11 cellular contexts compared by ENCODE assay signal in genomic region chr7:128792471-128793183, GRCh38. TPM values are rescaled to one million over a fixed set of nuclear protein-coding genes. Genes with fewer than 3 reads are reported as not detected.
DNase-seq lines count a peak whose midpoint lies in the region; ATAC-seq, FAIRE-seq and TF ChIP-seq lines count a peak whose summit lies in the region.
"Had no signal": no experiment of that assay in that cellular context is flagged by ENCODE, and none has a peak within 500 bp of the region (broad histone marks: within the 10 kb centered on the region; RNA-seq: fewer than 3 reads in every experiment).

No MANE protein-coding gene starts in this region.

- peak overlapping the region; percentile 62 for H2AFZ ChIP-seq in K562 (ENCODE audit: low read depth, low read length)

- intact Hi-C loops in K562 (cut with micrococcal nuclease) = loop anchor here (2.0 to 5.0 kb wide), 2 partner anchors 40 to 90 kb away; no protein-coding TSS in a partner anchor
- intact Hi-C loops in aorta (cut with DNase I) = loop anchor here (5.0 kb wide), 2 partner anchors 35 to 55 kb away; partner anchors contain the start of gene CALU (in 1 of the 2)

- no peak overlapping the region for H3K9ac ChIP-seq in HUES6 (ENCODE audit: low read length)
- peak overlapping the region; percentile 19 to 97 for H3K9ac ChIP-seq in K562 (ENCODE audit: insufficient read depth in 1 of 2, low read depth in 2 of 2, low read length in 2 of 2)

- H3K4me3 Mint-ChIP-seq in natural killer cell treated with Interleukin-12 subunit alpha and Interleukin-12 subunit beta and Interleukin-15 and Interleukin-18, amount 100 ng/mL, for 72 hours = peak overlapping the region; percentile 85

- peak; percentile 44 for FAIRE-seq in K562 (lab: Jason Lieb, UNC)
- FAIRE-seq: GM12891 had no signal

- TSS peak; percentile 59 for BruUV-seq in K562 (replicated peaks; lab: Mats Ljungman, UMichigan)

- no peaks in the 10 kb centered on the region for H3K9me3 ChIP-seq in HUES6 (ENCODE audit: control insufficient read depth, insufficient read depth, low read depth, low read length)
- H3K9me3 ChIP-seq in K562 (replicated peaks; ENCODE audit: control insufficient read depth, insufficient read depth, low read depth, low read length) = no peaks in the 10 kb centered on the region
- H3K9me3 ChIP-seq in aorta (ENCODE audit: control insufficient read depth, low read length) = no peaks in the 10 kb centered on the region

- CTCF ChIA-PET in K562 (lab: Yijun Ruan, JAX; ENCODE audit: low intra/inter-chr PET ratio) = no interaction called here

- DNase-seq in COR-L47 (lab: John Stamatoyannopoulos, UW) (peak; percentile 4), K562 (ENCODE audit: extremely low read depth in 1 of 4, low spot score in 3 of 4) (peak in 3 of 4 experiments; percentile 52 to 68 (median 67)), aorta (no peak), NOMO-1 (lab: John Stamatoyannopoulos, UW; ENCODE audit: unreplicated experiment in 2 of 2) (no peak)
- no peak for DNase-seq in natural killer cell treated with Interleukin-12 subunit alpha and Interleukin-12 subunit beta and Interleukin-15 and Interleukin-18, amount 100 ng/mL, for 72 hours (ENCODE audit: low spot score)
- DNase-seq: activated CD4-positive, CD25-positive, alpha-beta regulatory T cell; NCI-H2029 had no signal

- H3K36me3 ChIP-seq in HUES6 (ENCODE audit: control insufficient read depth, insufficient read depth, low read length) (peaks cover 18% of the 10 kb centered on the region), K562 (ENCODE audit: control insufficient read depth, insufficient read depth, low read length) (peaks cover 17% of the 10 kb centered on the region; the same call in 2 of the 3 replicates), aorta (ENCODE audit: control insufficient read depth in 1 of 2, insufficient read depth in 2 of 2, low read length in 1 of 2) (no peaks in the 10 kb centered on the region)

- no peaks in the 10 kb centered on the region for H4K20me1 ChIP-seq in K562 (replicated peaks; ENCODE audit: control insufficient read depth, insufficient read depth, low read length)

- ATAC-seq in K562 (peak; percentile 13), aorta (ENCODE audit: low FRiP score) (no peak), HG02981 (IDR thresholded peaks at IDR 0.05; ENCODE audit: unreplicated experiment) (no peak)
- no peak for ATAC-seq in natural killer cell treated with Interleukin-12 subunit alpha and Interleukin-12 subunit beta and Interleukin-15 and Interleukin-18, amount 100 ng/mL, for 72 hours

- 24% methylated on average over 10 of the region's 10 CpGs for WGBS in K562 (ENCODE audit: insufficient coverage, low coverage, missing lambda C conversion rate)
- 59 to 64% methylated on average over 10 of the region's 10 CpGs for WGBS in aorta, 2 donors

- peaks cover 10% of the 10 kb centered on the region; the same call in 1 of the 2 replicates for H3K4me1 ChIP-seq in HUES6 (ENCODE audit: control insufficient read depth, insufficient read depth, low read length)
- H3K4me1 ChIP-seq in K562 (replicated peaks in 1 of 2; ENCODE audit: control insufficient read depth in 2 of 2, insufficient read depth in 2 of 2, low read length in 2 of 2) = peaks cover 18 to 46% of the 10 kb centered on the region in 2 experiments
- H3K4me1 ChIP-seq in aorta (ENCODE audit: control insufficient read depth in 1 of 2, insufficient read depth in 2 of 2, low read length in 2 of 2) = no peaks in the 10 kb centered on the region

- no peaks in the 10 kb centered on the region for H3K36me3 Mint-ChIP-seq in natural killer cell treated with Interleukin-12 subunit alpha and Interleukin-12 subunit beta and Interleukin-15 and Interleukin-18, amount 100 ng/mL, for 72 hours

- H3K9me3 Mint-ChIP-seq in natural killer cell treated with Interleukin-12 subunit alpha and Interleukin-12 subunit beta and Interleukin-15 and Interleukin-18, amount 100 ng/mL, for 72 hours = no peaks in the 10 kb centered on the region

- H3K27ac ChIP-seq in HUES6 (ENCODE audit: low read depth, low read length) (no peak overlapping the region), K562 (ENCODE audit: extremely low read depth, low read depth, low read length) (peak overlapping the region; percentile 12; the same call in 1 of the 3 replicates), aorta (ENCODE audit: low read depth in 1 of 2, low read length in 2 of 2) (no peak overlapping the region)

- in situ Hi-C loops in K562 (cut with MboI) = no loop called here

- H3K4me2 ChIP-seq in K562 (ENCODE audit: insufficient read depth, low read length) = peak overlapping the region; percentile 25

- H3K27me3 Mint-ChIP-seq in natural killer cell treated with Interleukin-12 subunit alpha and Interleukin-12 subunit beta and Interleukin-15 and Interleukin-18, amount 100 ng/mL, for 72 hours = no peaks in the 10 kb centered on the region

- H3K27ac Mint-ChIP-seq in natural killer cell treated with Interleukin-12 subunit alpha and Interleukin-12 subunit beta and Interleukin-15 and Interleukin-18, amount 100 ng/mL, for 72 hours = no peak overlapping the region

- peaks cover 4 to 7% of the 10 kb centered on the region in 2 donors for H3K4me1 Mint-ChIP-seq in natural killer cell treated with Interleukin-12 subunit alpha and Interleukin-12 subunit beta and Interleukin-15 and Interleukin-18, amount 100 ng/mL, for 72 hours (ENCODE audit: low read depth in 2 of 2)

- TF ChIP-seq RAD21 in K562 (CRISPR knock-in tag; conservative IDR thresholded peaks at IDR 0.05 in 1 of 2, IDR thresholded peaks at IDR 0.05 in 1 of 2) = 0 out of 4 replicates have a peak, but pooled peaks of 1 of the 2 experiments have one; percentile 13

- 0 out of 6 replicates have a peak, but pooled peaks of 1 of the 3 experiments have one; percentile 15 for TF ChIP-seq CTCF in K562 (IDR thresholded peaks at IDR 0.05 in 2 of 3, conservative IDR thresholded peaks at IDR 0.05 in 1 of 3; ENCODE audit: insufficient read depth in 2 of 3, low read depth in 1 of 3, low read length in 3 of 3)

- TF ChIP-seq POLR2A in K562 (conservative IDR thresholded peaks at IDR 0.05) = no peak

- no peaks in the 10 kb centered on the region for H3K9me1 ChIP-seq in K562 (ENCODE audit: control insufficient read depth, insufficient read depth, low read length)

- H3K79me2 ChIP-seq in K562 (ENCODE audit: control insufficient read depth, insufficient read depth, low read length) = peaks cover 9% of the 10 kb centered on the region; the same call in 2 of the 3 replicates

- peak overlapping the region; percentile 98 for H3K4me3 ChIP-seq in HUES6 (ENCODE audit: low read depth, low read length)
- no peak overlapping the region for H3K4me3 ChIP-seq in K562
- H3K4me3 ChIP-seq in aorta (ENCODE audit: low read length in 2 of 2) = no peak overlapping the region

- TF ChIP-seq EP300 in K562 (IDR thresholded peaks at IDR 0.05; ENCODE audit: low read length) = no peak

- H3K27me3 ChIP-seq in HUES6 (ENCODE audit: control insufficient read depth, insufficient read depth, low read length) = 0 out of 2 replicates have a peak, but pooled peaks cover 10% of the 10 kb centered on the region
- H3K27me3 ChIP-seq in K562 (ENCODE audit: control insufficient read depth in 2 of 2, insufficient read depth in 2 of 2, low read length in 2 of 2) = no peaks in the 10 kb centered on the region
- H3K27me3 ChIP-seq in aorta (ENCODE audit: control insufficient read depth in 1 of 2, insufficient read depth in 2 of 2, low read length in 1 of 2) = no peaks in the 10 kb centered on the region

- POLR2A ChIA-PET in K562 (lab: Yijun Ruan, JAX) = interaction anchor here (0.7 to 2.1 kb wide), 7 partner anchors 9 to 231 kb away, joined by 3 to 7 read pairs (median 5); no protein-coding TSS in a partner anchor

RNA-seq across cellular contexts. Expression of gene CCDC136, which starts 0.9 kb away (rescaled TPM):
- total RNA-seq in K562 (2011; cell fraction: chromatin; rRNA removed; ENCODE audit: low replicate concordance) = 153 and 165 TPM in 2 replicates
- 88.4 and 89.7 TPM in 2 replicates for total RNA-seq in K562 (2011; cell fraction: nucleolus; rRNA removed)
- total RNA-seq in K562 (2011; cell fraction: nucleoplasm; rRNA removed) = 120 and 159 TPM in 2 replicates
- total RNA-seq in K562 (2014; rRNA removed) = 17.0 and 23.5 TPM in 2 replicates
- 15.3 and 18.8 TPM in 2 replicates for total RNA-seq in K562 (2014; rRNA removed; fragmentation: Illumina TruSeq; extraction: Trizol)
- 27.6 and 28.7 TPM in 2 replicates for total RNA-seq in K562 (2015; rRNA removed; fragmentation: Illumina TruSeq; extraction: Trizol)
- total RNA-seq in K562 (2021) = 23.7 and 26.5 TPM in 2 replicates
- 40.2 and 45.0 TPM in 2 replicates for polyA plus RNA-seq in K562 (2011; rRNA removed)
- polyA plus RNA-seq in K562 (2011; cell fraction: cytosol; rRNA removed) = 12.2 and 20.3 TPM in 2 replicates
- polyA plus RNA-seq in K562 (2011; cell fraction: nucleus; rRNA removed) = 165 and 172 TPM in 2 replicates
- polyA plus RNA-seq in K562 (2012) = 30.6 and 53.3 TPM in 2 replicates
- 23.5 and 26.9 TPM in 2 replicates for polyA plus RNA-seq in K562 (2014; fragmentation: Illumina TruSeq; extraction: Trizol)
- polyA plus RNA-seq in K562 (2014; fragmentation: Nextera tagmentation; extraction: Ambion mirVana) = 1 to 10 TPM; 2.4 TPM
- polyA plus RNA-seq in K562 (2014; rRNA removed) = 34.8 and 40.8 TPM in 2 replicates
- 31.9 and 36.9 TPM in 2 replicates for polyA minus RNA-seq in K562 (2011; rRNA and poly(A)+ RNA removed)
- 9.3 and 17.3 TPM in 2 replicates for polyA minus RNA-seq in K562 (2011; cell fraction: cytosol; rRNA and poly(A)+ RNA removed)
- 47.4 and 54.8 TPM in 2 replicates for polyA minus RNA-seq in K562 (2011; cell fraction: nucleus; rRNA and poly(A)+ RNA removed)
- total RNA-seq in natural killer cell treated with Interleukin-12 subunit alpha and Interleukin-12 subunit beta and Interleukin-15 and Interleukin-18, amount 100 ng/mL, for 72 hours = 10 to 100 TPM; 15.1 to 23.8 TPM
- 10 to 100 TPM; 18.3 to 29.5 TPM for total RNA-seq in aorta
- polyA plus RNA-seq in aorta = 1 to 10 TPM; 7.5 to 8.9 TPM

RNA-seq across cellular contexts. Expression of gene OPN1SW, which starts 17.0 kb away (rescaled TPM):
- total RNA-seq in K562 (2011; cell fraction: chromatin; rRNA removed; ENCODE audit: low replicate concordance) = not detected in 2 replicates
- not detected in 2 replicates for total RNA-seq in K562 (2011; cell fraction: nucleolus; rRNA removed)
- not detected in 2 replicates for total RNA-seq in K562 (2011; cell fraction: nucleoplasm; rRNA removed)
- total RNA-seq in K562 (2014; rRNA removed) (not detected in 2 replicates), K562 (2014; rRNA removed; fragmentation: Illumina TruSeq; extraction: Trizol) (not detected in 2 replicates), K562 (2015; rRNA removed; fragmentation: Illumina TruSeq; extraction: Trizol) (not detected in 2 replicates), K562 (2021) (not detected in 2 replicates), aorta (not detected)
- polyA plus RNA-seq in K562 (2011; rRNA removed) (not detected in 2 replicates), K562 (2014; fragmentation: Illumina TruSeq; extraction: Trizol) (not detected in 2 replicates), K562 (2014; fragmentation: Nextera tagmentation; extraction: Ambion mirVana) (1 to 10 TPM in 1 of 2 experiments, under 1 TPM in 1; 0.84 to 1.0 TPM), K562 (2014; rRNA removed) (not detected in 2 replicates), aorta (not detected)
- not detected in 2 replicates for polyA plus RNA-seq in K562 (2011; cell fraction: cytosol; rRNA removed)
- polyA plus RNA-seq in K562 (2011; cell fraction: nucleus; rRNA removed) = not detected in 2 replicates
- polyA plus RNA-seq in K562 (2012) = 0.09 and 0.24 TPM in 2 replicates
- polyA minus RNA-seq in K562 (2011; rRNA and poly(A)+ RNA removed) = not detected in 2 replicates
- not detected in 2 replicates for polyA minus RNA-seq in K562 (2011; cell fraction: cytosol; rRNA and poly(A)+ RNA removed)
- polyA minus RNA-seq in K562 (2011; cell fraction: nucleus; rRNA and poly(A)+ RNA removed) = not detected in 2 replicates
- not detected for total RNA-seq in natural killer cell treated with Interleukin-12 subunit alpha and Interleukin-12 subunit beta and Interleukin-15 and Interleukin-18, amount 100 ng/mL, for 72 hours
- total RNA-seq: liver had no signal

RNA-seq across cellular contexts. Expression of gene FLNC, which starts 37.6 kb away (rescaled TPM):
- total RNA-seq in K562 (2011; cell fraction: chromatin; rRNA removed; ENCODE audit: low replicate concordance) = 62.5 and 206 TPM in 2 replicates
- 132 and 134 TPM in 2 replicates for total RNA-seq in K562 (2011; cell fraction: nucleolus; rRNA removed)
- total RNA-seq in K562 (2011; cell fraction: nucleoplasm; rRNA removed) = 72.1 and 81.0 TPM in 2 replicates
- 60.7 and 94.5 TPM in 2 replicates for total RNA-seq in K562 (2014; rRNA removed)
- 11.4 and 18.2 TPM in 2 replicates for total RNA-seq in K562 (2014; rRNA removed; fragmentation: Illumina TruSeq; extraction: Trizol)
- 28.8 and 33.3 TPM in 2 replicates for total RNA-seq in K562 (2015; rRNA removed; fragmentation: Illumina TruSeq; extraction: Trizol)
- total RNA-seq in K562 (2021) = 148 and 155 TPM in 2 replicates
- 10.3 and 11.4 TPM in 2 replicates for polyA plus RNA-seq in K562 (2011; rRNA removed)
- polyA plus RNA-seq in K562 (2011; cell fraction: cytosol; rRNA removed) = 11.4 and 26.8 TPM in 2 replicates
- polyA plus RNA-seq in K562 (2011; cell fraction: nucleus; rRNA removed) = 58.5 and 126 TPM in 2 replicates
- polyA plus RNA-seq in K562 (2012) = 66.6 and 106 TPM in 2 replicates
- 32.8 and 55.3 TPM in 2 replicates for polyA plus RNA-seq in K562 (2014; fragmentation: Illumina TruSeq; extraction: Trizol)
- 1 to 10 TPM in 1 of 2 experiments, under 1 TPM in 1; 0.90 to 1.1 TPM for polyA plus RNA-seq in K562 (2014; fragmentation: Nextera tagmentation; extraction: Ambion mirVana)
- 29.0 and 34.7 TPM in 2 replicates for polyA plus RNA-seq in K562 (2014; rRNA removed)
- polyA minus RNA-seq in K562 (2011; rRNA and poly(A)+ RNA removed) = 15.1 and 41.9 TPM in 2 replicates
- 127 and 146 TPM in 2 replicates for polyA minus RNA-seq in K562 (2011; cell fraction: cytosol; rRNA and poly(A)+ RNA removed)
- 53.1 and 53.6 TPM in 2 replicates for polyA minus RNA-seq in K562 (2011; cell fraction: nucleus; rRNA and poly(A)+ RNA removed)
- not detected for total RNA-seq in natural killer cell treated with Interleukin-12 subunit alpha and Interleukin-12 subunit beta and Interleukin-15 and Interleukin-18, amount 100 ng/mL, for 72 hours
- 100 to 1,000 TPM; 135 to 245 TPM for total RNA-seq in aorta
- 10 to 100 TPM in 1 of 2 donors, 1 to 10 TPM in 1; 7.8 to 18.3 TPM for polyA plus RNA-seq in aorta

RNA-seq across cellular contexts. Expression of gene CALU, which starts 53.5 kb away (rescaled TPM):
- total RNA-seq in K562 (2011; cell fraction: chromatin; rRNA removed; ENCODE audit: low replicate concordance) = 110 and 296 TPM in 2 replicates
- 143 and 167 TPM in 2 replicates for total RNA-seq in K562 (2011; cell fraction: nucleolus; rRNA removed)
- total RNA-seq in K562 (2011; cell fraction: nucleoplasm; rRNA removed) = 289 and 411 TPM in 2 replicates
- total RNA-seq in K562 (2014; rRNA removed) (171 and 210 TPM in 2 replicates), K562 (2014; rRNA removed; fragmentation: Illumina TruSeq; extraction: Trizol) (261 and 289 TPM in 2 replicates), K562 (2015; rRNA removed; fragmentation: Illumina TruSeq; extraction: Trizol) (252 and 263 TPM in 2 replicates), K562 (2021) (166 and 170 TPM in 2 replicates), aorta (100 to 1,000 TPM; 206 to 267 TPM)
- polyA plus RNA-seq in K562 (2011; rRNA removed) (167 and 193 TPM in 2 replicates), K562 (2014; fragmentation: Illumina TruSeq; extraction: Trizol) (211 and 265 TPM in 2 replicates), K562 (2014; fragmentation: Nextera tagmentation; extraction: Ambion mirVana) (100 to 1,000 TPM; 215 to 286 TPM), K562 (2014; rRNA removed) (173 and 177 TPM in 2 replicates), aorta (100 to 1,000 TPM; 145 to 164 TPM)
- 48.3 and 113 TPM in 2 replicates for polyA plus RNA-seq in K562 (2011; cell fraction: cytosol; rRNA removed)
- polyA plus RNA-seq in K562 (2011; cell fraction: nucleus; rRNA removed) = 43.6 and 64.9 TPM in 2 replicates
- polyA plus RNA-seq in K562 (2012) = 185 and 229 TPM in 2 replicates
- polyA minus RNA-seq in K562 (2011; rRNA and poly(A)+ RNA removed) = 359 and 418 TPM in 2 replicates
- polyA minus RNA-seq in K562 (2011; cell fraction: cytosol; rRNA and poly(A)+ RNA removed) = 111 and 121 TPM in 2 replicates
- polyA minus RNA-seq in K562 (2011; cell fraction: nucleus; rRNA and poly(A)+ RNA removed) = 25.2 and 55.2 TPM in 2 replicates
- total RNA-seq in natural killer cell treated with Interleukin-12 subunit alpha and Interleukin-12 subunit beta and Interleukin-15 and Interleukin-18, amount 100 ng/mL, for 72 hours = 10 to 100 TPM; 46.3 to 60.5 TPM

Comparison
In these comparisons a context has a peak if more than half of its experiments do, and no peak if none do; other contexts are left out.
1. DNase-seq: peak in COR-L47 (single experiment) and K562 (3 of 4); none in natural killer cell treated with Interleukin-12 subunit alpha and Interleukin-12 subunit beta and Interleukin-15 and Interleukin-18, amount 100 ng/mL, for 72 hours (single experiment), aorta (0 of 2) and NOMO-1 (0 of 2).
2. RNA of gene FLNC, which starts 37.6 kb away (total RNA-seq): 135 to 245 TPM in aorta and 11.4 to 206 TPM in K562; not detected in natural killer cell treated with Interleukin-12 subunit alpha and Interleukin-12 subunit beta and Interleukin-15 and Interleukin-18, amount 100 ng/mL, for 72 hours; every median in the first group is over 10 times any median in the second.